In genomic region chr10:119288574-119289001, GRCh38 we compare ENCODE assay signal across 17 cellular contexts.
DNase-seq lines count a peak whose midpoint lies in the region; ATAC-seq and TF ChIP-seq lines count a peak whose summit lies in the region.
"Had no signal": no experiment of that assay in that cellular context is flagged by ENCODE, and none has a peak within 500 bp of the region (broad histone marks: within the 10 kb centered on the region; RNA-seq: fewer than 3 reads in every experiment).

No MANE protein-coding gene starts in this region.

- WGBS in esophagus muscularis mucosa = 65% methylated on average over 5 of the region's 7 CpGs
- WGBS in tibial nerve, 2 donors = 59 to 73% methylated on average over 6 to 7 of the region's 7 CpGs

- DNase-seq in activated naive CD4-positive, alpha-beta T cell treated with anti-CD3 and anti-CD28 coated beads, Interleukin-2, amount 10 ng/mL, durations not matched to agents 7 days and 5 days = no peak
- no peak for DNase-seq in activated naive CD4-positive, alpha-beta T cell treated with Interleukin-2 at 50 U/mL for 16 hours
- DNase-seq in esophagus muscularis mucosa (ENCODE audit: extremely low spot score) (no peak), tibial nerve (ENCODE audit: low spot score in 2 of 2) (no peak), NCI-H1105 (lab: John Stamatoyannopoulos, UW) (no peak), NCI-H526 treated with DMSO at 0.1 percent for 48 hours (lab: John Stamatoyannopoulos, UW) (no peak), NCI-H128 (lab: John Stamatoyannopoulos, UW; ENCODE audit: unreplicated experiment) (no peak)
- DNase-seq in naive thymus-derived CD4-positive, alpha-beta T cell = no peak
- DNase-seq: ACHN; activated CD4-positive, alpha-beta T cell treated with anti-CD3 and anti-CD28 coated beads for 4 hours; activated T-cell treated with anti-CD3 and anti-CD28 coated beads, Interleukin-2, amount 50 U/mL, for 48 hours; HFFc6; NCI-H1048; SHP77 had no signal

- TF ChIP-seq EP300 in esophagus muscularis mucosa (IDR thresholded peaks at IDR 0.05) (no peak), tibial nerve (IDR thresholded peaks at IDR 0.05) (no peak)

- H3K4me3 Mint-ChIP-seq in activated naive CD4-positive, alpha-beta T cell treated with anti-CD3 and anti-CD28 coated beads, Interleukin-2, amount 10 ng/mL, durations not matched to agents 7 days and 5 days = no peak overlapping the region
- peak overlapping the region in 4 of 10 donors; percentile 19 to 75 (median 56) for H3K4me3 Mint-ChIP-seq in naive thymus-derived CD4-positive, alpha-beta T cell
- H3K4me3 Mint-ChIP-seq: HFFc6; stimulated activated naive CD8-positive, alpha-beta T cell treated with anti-CD3 and anti-CD28 coated beads, Interleukin-15, Interleukin-2, amounts not matched to agents 100 ng/mL and 50 ng/mL, for 24 hours had no signal

- no peaks in the 10 kb centered on the region for H3K9me3 ChIP-seq in esophagus muscularis mucosa
- no peaks in the 10 kb centered on the region for H3K9me3 ChIP-seq in naive thymus-derived CD4-positive, alpha-beta T cell (ENCODE audit: control insufficient read depth in 2 of 3, low read length in 3 of 3)
- H3K9me3 ChIP-seq in tibial nerve = no peaks in the 10 kb centered on the region

- H3K27me3 Mint-ChIP-seq in activated naive CD4-positive, alpha-beta T cell treated with anti-CD3 and anti-CD28 coated beads, Interleukin-2, amount 10 ng/mL, durations not matched to agents 7 days and 5 days = peaks cover 16% of the 10 kb centered on the region
- H3K27me3 Mint-ChIP-seq in naive thymus-derived CD4-positive, alpha-beta T cell = no peaks in the 10 kb centered on the region
- H3K27me3 Mint-ChIP-seq: stimulated activated naive CD8-positive, alpha-beta T cell treated with anti-CD3 and anti-CD28 coated beads, Interleukin-15, Interleukin-2, amounts not matched to agents 100 ng/mL and 50 ng/mL, for 24 hours had no signal

- TF ChIP-seq CTCF in esophagus muscularis mucosa (IDR thresholded peaks at IDR 0.05) (no peak), tibial nerve (IDR thresholded peaks at IDR 0.05) (no peak)

- H3K4me1 ChIP-seq in esophagus muscularis mucosa = peaks cover 66 to 87% (median 83%) of the 10 kb centered on the region in 4 donors
- H3K4me1 ChIP-seq in naive thymus-derived CD4-positive, alpha-beta T cell (ENCODE audit: control insufficient read depth in 2 of 2, insufficient read depth in 2 of 2, low read length in 2 of 2) = peaks cover 51 to 88% of the 10 kb centered on the region in 2 donors
- peaks cover 0 to 87% (median 56%) of the 10 kb centered on the region in 4 donors for H3K4me1 ChIP-seq in tibial nerve

- H3K27me3 ChIP-seq in esophagus muscularis mucosa (no peaks in the 10 kb centered on the region), tibial nerve (no peaks in the 10 kb centered on the region)
- no peaks in the 10 kb centered on the region for H3K27me3 ChIP-seq in naive thymus-derived CD4-positive, alpha-beta T cell (ENCODE audit: control insufficient read depth in 2 of 2, insufficient read depth in 2 of 2, low read length in 2 of 2)

- peaks cover 5% of the 10 kb centered on the region for H3K36me3 Mint-ChIP-seq in activated naive CD4-positive, alpha-beta T cell treated with anti-CD3 and anti-CD28 coated beads, Interleukin-2, amount 10 ng/mL, durations not matched to agents 7 days and 5 days
- peaks cover 0 to 11% (median 0%) of the 10 kb centered on the region in 5 donors for H3K36me3 Mint-ChIP-seq in naive thymus-derived CD4-positive, alpha-beta T cell

- H3K27ac ChIP-seq in esophagus muscularis mucosa (replicated peaks in 1 of 4) (peak overlapping the region; percentile 47 to 64 (median 60)), tibial nerve (peak overlapping the region in 3 of 4 donors; percentile 48 to 81 (median 58))
- peak overlapping the region; percentile 32 for H3K27ac ChIP-seq in naive thymus-derived CD4-positive, alpha-beta T cell (ENCODE audit: low read depth, low read length)

- H3K36me3 ChIP-seq in esophagus muscularis mucosa (no peaks in the 10 kb centered on the region), tibial nerve (no peaks in the 10 kb centered on the region)
- no peaks in the 10 kb centered on the region for H3K36me3 ChIP-seq in naive thymus-derived CD4-positive, alpha-beta T cell (ENCODE audit: control insufficient read depth in 2 of 3, insufficient read depth in 3 of 3, low read length in 3 of 3)

- CTCF ChIA-PET in activated naive CD4-positive, alpha-beta T cell treated with anti-CD3 and anti-CD28 coated beads, Interleukin-2, amount 10 ng/mL, durations not matched to agents 7 days and 5 days (lab: Charles Lee) = interaction anchor here (0.6 to 1.4 kb wide), 5 partner anchors 14 to 319 kb away, joined by 3 to 5 read pairs (median 3); partner anchors contain the start of gene GRK5
- CTCF ChIA-PET in naive thymus-derived CD4-positive, alpha-beta T cell (lab: Charles Lee) = interaction anchor here (0.8 to 2.2 kb wide), 4 partner anchors 9 to 79 kb away, joined by 3 to 8 read pairs (median 4); no protein-coding TSS in a partner anchor

- peaks cover 96% of the 10 kb centered on the region for H3K4me1 Mint-ChIP-seq in activated naive CD4-positive, alpha-beta T cell treated with anti-CD3 and anti-CD28 coated beads, Interleukin-2, amount 10 ng/mL, durations not matched to agents 7 days and 5 days
- peaks cover 78 to 98% (median 92%) of the 10 kb centered on the region in 7 donors for H3K4me1 Mint-ChIP-seq in naive thymus-derived CD4-positive, alpha-beta T cell

- peak overlapping the region; percentile 25 for H3K27ac Mint-ChIP-seq in activated naive CD4-positive, alpha-beta T cell treated with anti-CD3 and anti-CD28 coated beads, Interleukin-2, amount 10 ng/mL, durations not matched to agents 7 days and 5 days
- peak overlapping the region; percentile 25 to 95 (median 92) for H3K27ac Mint-ChIP-seq in naive thymus-derived CD4-positive, alpha-beta T cell
- H3K27ac Mint-ChIP-seq: HFFc6; stimulated activated naive CD8-positive, alpha-beta T cell treated with anti-CD3 and anti-CD28 coated beads, Interleukin-15, Interleukin-2, amounts not matched to agents 100 ng/mL and 50 ng/mL, for 24 hours had no signal

- ATAC-seq in naive thymus-derived CD4-positive, alpha-beta T cell = no peak
- ATAC-seq: K562 had no signal

- H3K9me3 Mint-ChIP-seq in activated naive CD4-positive, alpha-beta T cell treated with anti-CD3 and anti-CD28 coated beads, Interleukin-2, amount 10 ng/mL, durations not matched to agents 7 days and 5 days = no peaks in the 10 kb centered on the region
- no peaks in the 10 kb centered on the region for H3K9me3 Mint-ChIP-seq in naive thymus-derived CD4-positive, alpha-beta T cell
- H3K9me3 Mint-ChIP-seq: HFFc6; stimulated activated naive CD8-positive, alpha-beta T cell treated with anti-CD3 and anti-CD28 coated beads, Interleukin-15, Interleukin-2, amounts not matched to agents 100 ng/mL and 50 ng/mL, for 24 hours; T-helper 2 cell treated with Interferon-gamma antibody and Interleukin-4, amounts not matched to agents 5 μg/mL and 100 μg/mL, for 36 hours had no signal

- H3K4me3 ChIP-seq in esophagus muscularis mucosa (no peak overlapping the region), tibial nerve (no peak overlapping the region)
- no peak overlapping the region for H3K4me3 ChIP-seq in naive thymus-derived CD4-positive, alpha-beta T cell (ENCODE audit: low read length)
- H3K4me3 ChIP-seq: K562 had no signal

- POLR2A ChIA-PET in naive thymus-derived CD4-positive, alpha-beta T cell (lab: Charles Lee) = interaction anchor here (1.0 to 1.4 kb wide), 4 partner anchors 26 to 74 kb away, joined by 3 to 5 read pairs (median 3); no protein-coding TSS in a partner anchor

- intact Hi-C loops in esophagus muscularis mucosa (cut with DNase I) = no loop called here
- intact Hi-C loops in naive thymus-derived CD4-positive, alpha-beta T cell (cut with micrococcal nuclease) = no loop called here

- TF ChIP-seq POLR2A in esophagus muscularis mucosa (IDR thresholded peaks at IDR 0.05; ENCODE audit: low read depth) (no peak), tibial nerve (IDR thresholded peaks at IDR 0.05) (no peak)
